ENCODE assay signal across 2 cellular contexts in genomic region chr4:74708135-74708534, GRCh38.
A peak's percentile ranks its signal among the peaks of the same experiment; 100 is the strongest.
DNase-seq lines count a peak whose midpoint lies in the region; ATAC-seq, FAIRE-seq and TF ChIP-seq lines count a peak whose summit lies in the region.
"Not testable (repeated sequence)": the region's sequence is repeated elsewhere in the genome, so short reads cannot be mapped to it uniquely, and the experiment has no call there.

No MANE protein-coding gene starts in this region.

- not testable (repeated sequence) for H3K4me2 ChIP-seq in K562 (ENCODE audit: insufficient read depth, low read length)

- H4K20me1 ChIP-seq in K562 (replicated peaks; ENCODE audit: control insufficient read depth, insufficient read depth, low read length): not testable (repeated sequence)

- in situ Hi-C loops in K562 (cut with MboI): not testable (repeated sequence)

- TF ChIP-seq EP300 in K562 (IDR thresholded peaks at IDR 0.05; ENCODE audit: low read length): not testable (repeated sequence)

- not testable (repeated sequence) for FAIRE-seq in K562 (lab: Jason Lieb, UNC)

- not testable (repeated sequence) for H3K9ac ChIP-seq in K562 (ENCODE audit: insufficient read depth in 1 of 2, low read depth in 2 of 2, low read length in 2 of 2)

- not testable (repeated sequence) for ATAC-seq in K562

- not testable (repeated sequence) for H3K9me1 ChIP-seq in K562 (ENCODE audit: control insufficient read depth, insufficient read depth, low read length)

- H2AFZ ChIP-seq in K562 (ENCODE audit: low read depth, low read length): not testable (repeated sequence)

- not testable (repeated sequence) for H3K79me2 ChIP-seq in K562 (ENCODE audit: control insufficient read depth, insufficient read depth, low read length)

- H3K4me1 ChIP-seq in HEK293 (ENCODE audit: control insufficient read depth, insufficient read depth, low read length); K562 (replicated peaks in 1 of 2; ENCODE audit: control insufficient read depth in 2 of 2, insufficient read depth in 2 of 2, low read length in 2 of 2): not testable (repeated sequence)

- H3K27ac ChIP-seq in HEK293 (ENCODE audit: extremely low read depth, low read depth, low read length); K562 (ENCODE audit: extremely low read depth, low read depth, low read length): not testable (repeated sequence)

- BruUV-seq in K562 (replicated peaks; lab: Mats Ljungman, UMichigan): not testable (repeated sequence)

- CTCF ChIA-PET in HEK293 (lab: Yijun Ruan, JAX); K562 (lab: Yijun Ruan, JAX; ENCODE audit: low intra/inter-chr PET ratio): not testable (repeated sequence)

- intact Hi-C loops in K562 (cut with micrococcal nuclease): not testable (repeated sequence)

- not testable (repeated sequence) for TF ChIP-seq CTCF in HEK293 (tag by site-specific recombination; IDR thresholded peaks at IDR 0.05); K562 (IDR thresholded peaks at IDR 0.05 in 2 of 3, conservative IDR thresholded peaks at IDR 0.05 in 1 of 3; ENCODE audit: insufficient read depth in 2 of 3, low read depth in 1 of 3, low read length in 3 of 3)

- H3K9me3 ChIP-seq in HEK293 (ENCODE audit: control insufficient read depth, insufficient read depth, low read depth, low read length); K562 (replicated peaks; ENCODE audit: control insufficient read depth, insufficient read depth, low read depth, low read length): not testable (repeated sequence)

- not testable (repeated sequence) for H3K36me3 ChIP-seq in HEK293 (ENCODE audit: control insufficient read depth in 2 of 2, insufficient read depth in 1 of 2, low read length in 2 of 2); K562 (ENCODE audit: control insufficient read depth, insufficient read depth, low read length)

- 5% methylated on average over 2 of the region's 3 CpGs for WGBS in K562 (ENCODE audit: insufficient coverage, low coverage, missing lambda C conversion rate)

- not testable (repeated sequence) for TF ChIP-seq RAD21 in K562 (CRISPR knock-in tag; conservative IDR thresholded peaks at IDR 0.05 in 1 of 2, IDR thresholded peaks at IDR 0.05 in 1 of 2)

- H3K4me3 ChIP-seq in HEK293 (ENCODE audit: low read depth, low read length); K562: not testable (repeated sequence)

- POLR2A ChIA-PET in HEK293 (lab: Yijun Ruan, JAX); K562 (lab: Yijun Ruan, JAX): not testable (repeated sequence)

- not testable (repeated sequence) for TF ChIP-seq POLR2A in K562 (conservative IDR thresholded peaks at IDR 0.05)

- DNase-seq in K562 (ENCODE audit: extremely low read depth in 1 of 4, low spot score in 3 of 4): not testable (repeated sequence)

- H3K27me3 ChIP-seq in K562 (ENCODE audit: control insufficient read depth in 2 of 2, insufficient read depth in 2 of 2, low read length in 2 of 2): not testable (repeated sequence)

TF ChIP-seq in HEK293, 187 proteins besides CTCF, POLR2A, EP300 and RAD21:
- peak; percentile 74 for TF ChIP-seq ZNF146 (tag by site-specific recombination; IDR thresholded peaks at IDR 0.05)

TF ChIP-seq in K562, 482 proteins besides CTCF, POLR2A, EP300 and RAD21:
- peak; percentile 56 for TF ChIP-seq RBM25 (IDR thresholded peaks at IDR 0.05; ENCODE audit: low read depth, low read length, severe bottlenecking)
- peak; percentile 71 for TF ChIP-seq ZNF146 (CRISPR knock-in tag; IDR thresholded peaks at IDR 0.05; ENCODE audit: unreplicated experiment)
TF ChIP-seq in K562: peak in this region for 2; not testable (repeated sequence) for 480.
